31 cellular contexts compared by ENCODE assay signal in genomic region chr14:89747146-89747545, GRCh38.
"Had no signal": no experiment of that assay in that cellular context is flagged by ENCODE, and none has a peak within 500 bp of the region (broad histone marks: within the 10 kb centered on the region; RNA-seq: fewer than 3 reads in every experiment).

No MANE protein-coding gene starts in this region.

- H3K4me3 Mint-ChIP-seq: activated CD4-positive, alpha-beta T cell treated with anti-CD3 and anti-CD28 coated beads, Interleukin-2, amount 10 ng/mL, durations not matched to agents 7 days and 5 days; activated CD8-positive, alpha-beta T cell treated with anti-CD3 and anti-CD28 coated beads for 36 hours; activated naive CD4-positive, alpha-beta T cell treated with anti-CD3 and anti-CD28 coated beads for 36 hours; activated naive CD4-positive, alpha-beta T cell treated with anti-CD3 and anti-CD28 coated beads, Interleukin-2, amount 50 U/mL, for 24 hours; activated naive CD8-positive, alpha-beta T cell treated with anti-CD3 and anti-CD28 coated beads for 36 hours; activated naive CD8-positive, alpha-beta T cell treated with anti-CD3 and anti-CD28 coated beads, Interleukin-2, amount 50 U/mL, for 24 hours; activated T-helper 1 cell treated with anti-CD3 and anti-CD28 coated beads, Interleukin-12 subunit alpha, Interleukin-12 subunit beta, Interleukin-2, Interleukin-4 antibody, amounts not matched to agents 30 ng/mL and 10 ng/mL and 1 ng/mL, durations not matched to agents 14 hours and 24 hours and 36 hours; brain had no signal

- H3K27ac Mint-ChIP-seq: activated CD4-positive, alpha-beta T cell treated with anti-CD3 and anti-CD28 coated beads, Interleukin-2, amount 10 ng/mL, durations not matched to agents 7 days and 5 days; activated CD8-positive, alpha-beta T cell treated with anti-CD3 and anti-CD28 coated beads for 36 hours; activated naive CD4-positive, alpha-beta T cell treated with anti-CD3 and anti-CD28 coated beads for 36 hours; activated naive CD4-positive, alpha-beta T cell treated with anti-CD3 and anti-CD28 coated beads, Interleukin-2, amount 50 U/mL, for 24 hours; activated naive CD8-positive, alpha-beta T cell treated with anti-CD3 and anti-CD28 coated beads, Interleukin-2, amount 50 U/mL, for 24 hours; activated T-helper 1 cell treated with anti-CD3 and anti-CD28 coated beads, Interleukin-12 subunit alpha, Interleukin-12 subunit beta, Interleukin-2, Interleukin-4 antibody, amounts not matched to agents 30 ng/mL and 10 ng/mL and 1 ng/mL, durations not matched to agents 14 hours and 24 hours and 36 hours; activated T-helper 2 cell treated with anti-CD3 and anti-CD28 coated beads, Interferon-gamma antibody, Interleukin-2, Interleukin-4, amounts not matched to agents 10 μg/mL and 5 μg/mL and 100 μg/mL, durations not matched to agents 14 hours and 24 hours and 36 hours; brain had no signal

- H3K27me3 ChIP-seq: adrenal gland, breast epithelium, cardiac muscle cell, colonic mucosa, foreskin keratinocyte, gastroesophageal sphincter, heart right ventricle had no signal

- H3K27me3 Mint-ChIP-seq: activated CD4-positive, alpha-beta T cell treated with anti-CD3 and anti-CD28 coated beads, Interleukin-2, amount 10 ng/mL, durations not matched to agents 7 days and 5 days; activated CD8-positive, alpha-beta T cell treated with anti-CD3 and anti-CD28 coated beads for 36 hours; activated naive CD4-positive, alpha-beta T cell treated with anti-CD3 and anti-CD28 coated beads, Interleukin-2, amount 50 U/mL, for 24 hours; activated naive CD8-positive, alpha-beta T cell treated with anti-CD3 and anti-CD28 coated beads for 36 hours; activated naive CD8-positive, alpha-beta T cell treated with anti-CD3 and anti-CD28 coated beads, Interleukin-2, amount 50 U/mL, for 24 hours; brain had no signal

- ATAC-seq: activated naive CD8-positive, alpha-beta T cell treated with anti-CD3 and anti-CD28 coated beads, Interleukin-2, amount 50 U/mL, for 24 hours; foreskin keratinocyte; gastroesophageal sphincter; heart right ventricle had no signal

- H3K4me1 ChIP-seq: breast epithelium, colonic mucosa, foreskin keratinocyte had no signal

- H3K4me3 ChIP-seq: adrenal gland, breast epithelium, cardiac muscle cell, colonic mucosa, gastroesophageal sphincter, heart right ventricle had no signal

- H3K27ac ChIP-seq: adrenal gland, breast epithelium, cardiac muscle cell, colonic mucosa, epithelial cell of prostate, foreskin keratinocyte, gastroesophageal sphincter, heart right ventricle had no signal

- FAIRE-seq: endometrium, endothelial cell of umbilical vein had no signal

- H3K9me3 Mint-ChIP-seq: activated naive CD4-positive, alpha-beta T cell treated with anti-CD3 and anti-CD28 coated beads, Interleukin-2, amount 50 U/mL, for 24 hours had no signal

- H3K9me3 ChIP-seq: adrenal gland, breast epithelium, colonic mucosa, gastroesophageal sphincter had no signal

- DNase-seq: activated CD4-positive, alpha-beta T cell treated with anti-CD3 and anti-CD28 coated beads for 4 hours; activated CD4-positive, alpha-beta T cell treated with anti-CD3 and anti-CD28 coated beads, Interleukin-2, amount 10 ng/mL, durations not matched to agents 7 days and 5 days; activated CD4-positive, alpha-beta T cell treated with anti-CD3 and anti-CD28 coated beads, Interleukin-2, amount 50 U/mL, for 48 hours; activated CD4-positive, CD25-positive, alpha-beta regulatory T cell; activated CD4-positive, CD25-positive, alpha-beta regulatory T cell treated with anti-CD3 and anti-CD28 coated beads, Interleukin-2, amount 50 U/mL, for 72 hours; activated CD8-positive, alpha-beta memory T cell treated with anti-CD3 and anti-CD28 coated beads for 24 hours; activated effector memory CD4-positive, alpha-beta T cell treated with anti-CD3 and anti-CD28 coated beads, Interleukin-2, amount 50 U/mL, for 16 hours; activated naive CD8-positive, alpha-beta T cell treated with anti-CD3 and anti-CD28 coated beads for 36 hours; activated naive CD8-positive, alpha-beta T cell treated with anti-CD3 and anti-CD28 coated beads, Interleukin-2, amount 50 U/mL, for 24 hours; activated T-cell treated with anti-CD3 and anti-CD28 coated beads, Interleukin-2, amount 50 U/mL, for 48 hours; adrenal gland; amygdala; aorta; central memory CD4-positive, alpha-beta T cell; cerebellar nuclear complex; colonic mucosa; effector CD8-positive, alpha-beta T cell; foreskin keratinocyte; heart right ventricle had no signal

- H3K36me3 ChIP-seq: adrenal gland, breast epithelium, cardiac muscle cell, colonic mucosa, gastroesophageal sphincter, heart right ventricle had no signal
